Comparison of ENCODE assay signal across 1 cellular context in the genomic region with DNA sequence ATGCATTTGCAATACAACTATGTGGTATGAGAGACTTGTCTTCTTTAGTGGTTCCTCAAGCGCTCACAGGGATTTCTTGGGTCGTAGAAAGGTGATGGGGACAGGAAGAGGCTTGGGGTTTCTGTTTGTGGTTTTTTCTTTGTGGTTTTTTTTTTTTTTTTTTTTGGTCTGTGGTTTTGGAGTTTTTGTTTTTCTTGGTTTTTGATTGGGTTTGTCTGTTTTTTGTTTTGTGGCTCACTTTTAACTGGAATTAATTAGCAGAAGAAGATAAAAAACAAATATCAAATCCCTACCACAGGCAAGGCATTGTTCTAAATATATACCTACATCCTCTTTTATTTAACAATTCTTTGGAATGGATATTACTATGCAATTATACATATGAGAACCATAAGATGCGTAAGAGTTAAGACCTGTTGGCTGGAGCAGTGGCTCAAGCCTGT.
TF ChIP-seq lines count a peak whose summit lies in the region.

No MANE protein-coding gene starts in this region.

TF ChIP-seq in HEK293, 187 proteins besides CTCF, POLR2A, EP300 and RAD21 (continued from another document):
- TF ChIP-seq, protein P1, sequence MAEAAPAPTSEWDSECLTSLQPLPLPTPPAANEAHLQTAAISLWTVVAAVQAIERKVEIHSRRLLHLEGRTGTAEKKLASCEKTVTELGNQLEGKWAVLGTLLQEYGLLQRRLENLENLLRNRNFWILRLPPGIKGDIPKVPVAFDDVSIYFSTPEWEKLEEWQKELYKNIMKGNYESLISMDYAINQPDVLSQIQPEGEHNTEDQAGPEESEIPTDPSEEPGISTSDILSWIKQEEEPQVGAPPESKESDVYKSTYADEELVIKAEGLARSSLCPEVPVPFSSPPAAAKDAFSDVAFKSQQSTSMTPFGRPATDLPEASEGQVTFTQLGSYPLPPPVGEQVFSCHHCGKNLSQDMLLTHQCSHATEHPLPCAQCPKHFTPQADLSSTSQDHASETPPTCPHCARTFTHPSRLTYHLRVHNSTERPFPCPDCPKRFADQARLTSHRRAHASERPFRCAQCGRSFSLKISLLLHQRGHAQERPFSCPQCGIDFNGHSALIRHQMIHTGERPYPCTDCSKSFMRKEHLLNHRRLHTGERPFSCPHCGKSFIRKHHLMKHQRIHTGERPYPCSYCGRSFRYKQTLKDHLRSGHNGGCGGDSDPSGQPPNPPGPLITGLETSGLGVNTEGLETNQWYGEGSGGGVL (tag by site-specific recombination; IDR thresholded peaks at IDR 0.05), result no peak
- TF ChIP-seq ZNF292 (tag by site-specific recombination; IDR thresholded peaks at IDR 0.05; ENCODE audit: borderline replicate concordance, low read depth) (no peak), ZNF248 (tag by site-specific recombination; IDR thresholded peaks at IDR 0.05) (no peak), ZNF214 (tag by site-specific recombination; IDR thresholded peaks at IDR 0.05; ENCODE audit: borderline replicate concordance) (no peak), ZBTB8A (tag by site-specific recombination; IDR thresholded peaks at IDR 0.05) (no peak), ZNF549 (tag by site-specific recombination; IDR thresholded peaks at IDR 0.05) (no peak), ZNF843 (tag by site-specific recombination; IDR thresholded peaks at IDR 0.05) (no peak)
